In genomic region chr19:55579766-55580621, GRCh38 we compare ENCODE assay signal across 8 cellular contexts. TPM values are rescaled to one million over a fixed set of nuclear protein-coding genes. Genes with fewer than 3 reads are reported as not detected.
DNase-seq lines count a peak whose midpoint lies in the region; ATAC-seq, FAIRE-seq and TF ChIP-seq lines count a peak whose summit lies in the region.

No MANE protein-coding gene starts in this region.

- in situ Hi-C loops in gastrocnemius medialis (cut with MboI; ENCODE audit: low sequenced_read_pairs in 4 of 4) = loop anchor here in 2 of 4 donors (10.0 kb wide), 2 partner anchors 55 to 65 kb away; no protein-coding TSS in a partner anchor

- no peak for FAIRE-seq in D721Med (lab: Jason Lieb, UNC)

- peak overlapping the region; percentile 84 for H3K4me3 Mint-ChIP-seq in activated naive CD8-positive, alpha-beta T cell treated with anti-CD3 and anti-CD28 coated beads for 36 hours

- H3K9me3 Mint-ChIP-seq in activated naive CD8-positive, alpha-beta T cell treated with anti-CD3 and anti-CD28 coated beads for 36 hours = no peaks in the 10 kb centered on the region

- intact Hi-C loops in gastrocnemius medialis (cut with DNase I; ENCODE audit: low total_unique reads) = loop anchor here (1.0 to 2.0 kb wide), 3 partner anchors 17 to 55 kb away; partner anchors contain the start of gene FIZ1

- peaks cover 3 to 19% of the 10 kb centered on the region in 2 donors for H3K4me1 ChIP-seq in gastrocnemius medialis

- DNase-seq in D721Med (ENCODE audit: insufficient read length, low spot score) (peak; percentile 38), hepatic stellate cell (ENCODE audit: low spot score) (peak; percentile 54), gastrocnemius medialis (peak in 1 of 2 donors; percentile 49), NCI-H524 treated with DMSO at 0.1 percent for 48 hours (lab: John Stamatoyannopoulos, UW) (no peak), middle frontal gyrus (ENCODE audit: extremely low spot score, low spot score) (no peak)
- DNase-seq in activated naive CD8-positive, alpha-beta T cell treated with anti-CD3 and anti-CD28 coated beads for 36 hours = no peak

- peaks cover 0 to 13% of the 10 kb centered on the region in 2 donors for H3K36me3 ChIP-seq in gastrocnemius medialis

- no peak for TF ChIP-seq CTCF in D721Med (IDR thresholded peaks at IDR 0.05; ENCODE audit: insufficient read depth, missing control alignments)
- TF ChIP-seq CTCF in gastrocnemius medialis (IDR thresholded peaks at IDR 0.05 in 4 of 5, conservative IDR thresholded peaks at IDR 0.05 in 1 of 5) = no peak

- peak; percentile 20 for ATAC-seq in HG03354 (IDR thresholded peaks at IDR 0.05; ENCODE audit: poor library complexity, severe bottlenecking, unreplicated experiment)
- ATAC-seq in gastrocnemius medialis = peak; percentile 65 to 69
- no peak for ATAC-seq in HG03565 (IDR thresholded peaks at IDR 0.05; ENCODE audit: unreplicated experiment)

- no peaks in the 10 kb centered on the region for H3K27me3 Mint-ChIP-seq in activated naive CD8-positive, alpha-beta T cell treated with anti-CD3 and anti-CD28 coated beads for 36 hours

- peak; percentile 22 to 37 for TF ChIP-seq POLR2A in gastrocnemius medialis (IDR thresholded peaks at IDR 0.05)

- peaks cover 20% of the 10 kb centered on the region for H3K36me3 Mint-ChIP-seq in activated naive CD8-positive, alpha-beta T cell treated with anti-CD3 and anti-CD28 coated beads for 36 hours

- H3K27me3 ChIP-seq in gastrocnemius medialis = no peaks in the 10 kb centered on the region

- H3K4me1 Mint-ChIP-seq in activated naive CD8-positive, alpha-beta T cell treated with anti-CD3 and anti-CD28 coated beads for 36 hours = peaks cover 16% of the 10 kb centered on the region

- H3K4me3 ChIP-seq in gastrocnemius medialis = peak overlapping the region; percentile 92 to 98 (median 96)

- no peaks in the 10 kb centered on the region for H3K9me3 ChIP-seq in gastrocnemius medialis

- peak overlapping the region; percentile 96 to 100 (median 98) for H3K27ac ChIP-seq in gastrocnemius medialis

- H3K27ac Mint-ChIP-seq in activated naive CD8-positive, alpha-beta T cell treated with anti-CD3 and anti-CD28 coated beads for 36 hours = peak overlapping the region; percentile 72

RNA-seq across cellular contexts. Expression of gene ZNF579, which starts 0.7 kb away (rescaled TPM):
- total RNA-seq in activated naive CD8-positive, alpha-beta T cell treated with anti-CD3 and anti-CD28 coated beads for 36 hours = 1 to 10 TPM; 5.5 to 6.1 TPM
- 10 to 100 TPM; 15.0 to 19.3 (median 16.8) TPM for total RNA-seq in gastrocnemius medialis

RNA-seq across cellular contexts. Expression of gene FIZ1, which starts 19.3 kb away (rescaled TPM):
- total RNA-seq in activated naive CD8-positive, alpha-beta T cell treated with anti-CD3 and anti-CD28 coated beads for 36 hours = 10 to 100 TPM; 19.8 to 20.7 TPM
- 10 to 100 TPM in 1 of 4 donors, 1 to 10 TPM in 3; 6.8 to 11.2 (median 7.4) TPM for total RNA-seq in gastrocnemius medialis

RNA-seq across cellular contexts. Expression of gene ZNF524, which starts 20.1 kb away (rescaled TPM):
- 10 to 100 TPM; 10.8 to 11.5 TPM for total RNA-seq in activated naive CD8-positive, alpha-beta T cell treated with anti-CD3 and anti-CD28 coated beads for 36 hours
- 10 to 100 TPM; 35.6 to 61.7 (median 47.0) TPM for total RNA-seq in gastrocnemius medialis

RNA-seq across cellular contexts. Expression of gene ZNF865, which starts 25.5 kb away (rescaled TPM):
- 10 to 100 TPM; 10.5 to 10.7 TPM for total RNA-seq in activated naive CD8-positive, alpha-beta T cell treated with anti-CD3 and anti-CD28 coated beads for 36 hours
- total RNA-seq in gastrocnemius medialis = 10 to 100 TPM; 10.3 to 23.4 (median 15.2) TPM

RNA-seq across cellular contexts. Expression of gene SBK3, which starts 34.7 kb away (rescaled TPM):
- not detected for total RNA-seq in activated naive CD8-positive, alpha-beta T cell treated with anti-CD3 and anti-CD28 coated beads for 36 hours
- 10 to 100 TPM in 1 of 4 donors, 1 to 10 TPM in 3; 3.1 to 24.1 (median 6.8) TPM for total RNA-seq in gastrocnemius medialis

Comparison
In these comparisons a context has a peak if more than half of its experiments do, and no peak if none do; other contexts are left out.
1. DNase-seq: peak in D721Med (single experiment) and hepatic stellate cell (single experiment); none in activated naive CD8-positive, alpha-beta T cell treated with anti-CD3 and anti-CD28 coated beads for 36 hours (single experiment), NCI-H524 treated with DMSO at 0.1 percent for 48 hours (single experiment) and middle frontal gyrus (single experiment).